ENCODE assay signal across 24 cellular contexts in the genomic region with DNA sequence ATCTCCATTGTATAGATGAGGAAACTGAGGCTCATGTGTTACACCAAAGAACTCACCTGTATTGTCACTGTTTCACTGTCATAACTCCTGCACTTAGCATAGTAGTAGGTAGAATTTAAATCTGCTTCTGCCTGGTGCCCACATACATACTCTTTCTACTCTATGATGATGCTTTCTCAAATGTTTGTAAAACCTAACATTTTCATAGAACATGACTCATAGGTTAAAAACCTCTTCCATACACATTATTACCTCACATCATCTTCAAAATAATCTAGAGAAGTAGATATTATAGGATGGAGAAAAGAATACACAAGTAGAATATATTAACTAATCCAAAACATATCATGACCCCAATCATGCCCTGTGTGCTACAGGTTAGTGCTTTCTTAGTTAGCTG.
"Had no signal": no experiment of that assay in that cellular context is flagged by ENCODE, and none has a peak within 500 bp of the region (broad histone marks: within the 10 kb centered on the region; RNA-seq: fewer than 3 reads in every experiment).

No MANE protein-coding gene starts in this region.

- H3K27me3 ChIP-seq: body of pancreas, colonic mucosa, right atrium auricular region, suprapubic skin, tibial nerve had no signal

- H3K9me3 ChIP-seq: body of pancreas, colonic mucosa, mucosa of descending colon, right atrium auricular region, suprapubic skin, tibial nerve had no signal

- DNase-seq: activated B cell treated with CpG ODN at 0.5 μM for 24 hours; activated CD4-positive, alpha-beta T cell treated with anti-CD3 and anti-CD28 coated beads for 36 hours; activated CD8-positive, alpha-beta memory T cell treated with anti-CD3 and anti-CD28 coated beads, Interleukin-2, amount 10 ng/mL, durations not matched to agents 7 days and 5 days; activated CD8-positive, alpha-beta T cell treated with anti-CD3 and anti-CD28 coated beads, Interleukin-2, amount 10 ng/mL, durations not matched to agents 7 days and 5 days; activated naive CD8-positive, alpha-beta T cell treated with anti-CD3 and anti-CD28 coated beads, Interleukin-2, amount 50 U/mL, for 24 hours; activated T-cell treated with anti-CD3 and anti-CD28 coated beads, Interleukin-2, amount 50 U/mL, for 48 hours; anterior cingulate cortex; body of pancreas; colonic mucosa; effector CD8-positive, alpha-beta T cell; glutamatergic neuron; islet precursor cell; left ventricle myocardium superior; mucosa of descending colon; stimulated activated CD4-positive, alpha-beta T cell treated with anti-CD3 and anti-CD28 coated beads, Interleukin-15, amount 100 ng/mL, for 24 hours; stimulated activated CD4-positive, alpha-beta T cell treated with anti-CD3 and anti-CD28 coated beads, Interleukin-2, amount 100 ng/mL, for 24 hours; stimulated activated naive CD4-positive, alpha-beta T cell had no signal

- H3K36me3 ChIP-seq: colonic mucosa, right atrium auricular region, suprapubic skin, tibial nerve had no signal

- H3K4me1 Mint-ChIP-seq: activated B cell treated with CpG ODN at 0.5 μM for 24 hours; activated CD4-positive, alpha-beta T cell treated with anti-CD3 and anti-CD28 coated beads for 36 hours; activated CD8-positive, alpha-beta memory T cell treated with anti-CD3 and anti-CD28 coated beads, Interleukin-2, amount 10 ng/mL, durations not matched to agents 7 days and 5 days; activated naive CD4-positive, alpha-beta T cell treated with anti-CD3 and anti-CD28 coated beads, Interleukin-2, amount 50 U/mL, for 24 hours; activated naive CD8-positive, alpha-beta T cell treated with anti-CD3 and anti-CD28 coated beads, Interleukin-2, amount 50 U/mL, for 24 hours had no signal

- H3K36me3 Mint-ChIP-seq: activated CD8-positive, alpha-beta memory T cell treated with anti-CD3 and anti-CD28 coated beads, Interleukin-2, amount 10 ng/mL, durations not matched to agents 7 days and 5 days; activated naive CD4-positive, alpha-beta T cell treated with anti-CD3 and anti-CD28 coated beads, Interleukin-2, amount 50 U/mL, for 24 hours; natural killer cell treated with Interleukin-12 subunit alpha and Interleukin-12 subunit beta and Interleukin-15 and Interleukin-18, amount 100 ng/mL, for 72 hours had no signal

- ATAC-seq: activated CD4-positive, alpha-beta T cell treated with anti-CD3 and anti-CD28 coated beads for 36 hours; activated CD8-positive, alpha-beta memory T cell treated with anti-CD3 and anti-CD28 coated beads, Interleukin-2, amount 10 ng/mL, durations not matched to agents 7 days and 5 days; activated CD8-positive, alpha-beta T cell treated with anti-CD3 and anti-CD28 coated beads, Interleukin-2, amount 10 ng/mL, durations not matched to agents 7 days and 5 days; activated naive CD8-positive, alpha-beta T cell treated with anti-CD3 and anti-CD28 coated beads, Interleukin-2, amount 50 U/mL, for 24 hours; body of pancreas; left ventricle myocardium superior; mucosa of descending colon; natural killer cell treated with Interleukin-12 subunit alpha and Interleukin-12 subunit beta and Interleukin-15 and Interleukin-18, amount 100 ng/mL, for 72 hours had no signal

- H3K4me3 ChIP-seq: body of pancreas, colonic mucosa, mucosa of descending colon, right atrium auricular region, suprapubic skin, tibial nerve had no signal

- H3K27me3 Mint-ChIP-seq: activated B cell treated with CpG ODN at 0.5 μM for 24 hours; activated CD4-positive, alpha-beta T cell treated with anti-CD3 and anti-CD28 coated beads for 36 hours; activated CD8-positive, alpha-beta memory T cell treated with anti-CD3 and anti-CD28 coated beads, Interleukin-2, amount 10 ng/mL, durations not matched to agents 7 days and 5 days; activated naive CD4-positive, alpha-beta T cell treated with anti-CD3 and anti-CD28 coated beads, Interleukin-2, amount 50 U/mL, for 24 hours; activated naive CD8-positive, alpha-beta T cell treated with anti-CD3 and anti-CD28 coated beads, Interleukin-2, amount 50 U/mL, for 24 hours; natural killer cell treated with Interleukin-12 subunit alpha and Interleukin-12 subunit beta and Interleukin-15 and Interleukin-18, amount 100 ng/mL, for 72 hours had no signal

- H3K27ac ChIP-seq: body of pancreas, colonic mucosa, right atrium auricular region, suprapubic skin, tibial nerve had no signal

- H3K27ac Mint-ChIP-seq: activated B cell treated with CpG ODN at 0.5 μM for 24 hours; activated CD4-positive, alpha-beta T cell treated with anti-CD3 and anti-CD28 coated beads for 36 hours; activated CD8-positive, alpha-beta memory T cell treated with anti-CD3 and anti-CD28 coated beads, Interleukin-2, amount 10 ng/mL, durations not matched to agents 7 days and 5 days; activated CD8-positive, alpha-beta T cell treated with anti-CD3 and anti-CD28 coated beads, Interleukin-2, amount 10 ng/mL, durations not matched to agents 7 days and 5 days; activated naive CD4-positive, alpha-beta T cell treated with anti-CD3 and anti-CD28 coated beads, Interleukin-2, amount 50 U/mL, for 24 hours; activated naive CD8-positive, alpha-beta T cell treated with anti-CD3 and anti-CD28 coated beads, Interleukin-2, amount 50 U/mL, for 24 hours; activated T-helper 2 cell treated with anti-CD3 and anti-CD28 coated beads, Interferon-gamma antibody, Interleukin-2, Interleukin-4, amounts not matched to agents 10 μg/mL and 5 μg/mL and 100 μg/mL, durations not matched to agents 14 hours and 24 hours and 36 hours; natural killer cell treated with Interleukin-12 subunit alpha and Interleukin-12 subunit beta and Interleukin-15 and Interleukin-18, amount 100 ng/mL, for 72 hours; T-helper 2 cell treated with Interferon-gamma antibody and Interleukin-4, amounts not matched to agents 5 μg/mL and 100 μg/mL, for 36 hours had no signal

- H3K4me1 ChIP-seq: body of pancreas, colonic mucosa, suprapubic skin had no signal

- H3K4me3 Mint-ChIP-seq: activated B cell treated with CpG ODN at 0.5 μM for 24 hours; activated CD4-positive, alpha-beta T cell treated with anti-CD3 and anti-CD28 coated beads for 36 hours; activated CD8-positive, alpha-beta memory T cell treated with anti-CD3 and anti-CD28 coated beads, Interleukin-2, amount 10 ng/mL, durations not matched to agents 7 days and 5 days; activated CD8-positive, alpha-beta T cell treated with anti-CD3 and anti-CD28 coated beads, Interleukin-2, amount 10 ng/mL, durations not matched to agents 7 days and 5 days; activated naive CD4-positive, alpha-beta T cell treated with anti-CD3 and anti-CD28 coated beads, Interleukin-2, amount 50 U/mL, for 24 hours; activated naive CD8-positive, alpha-beta T cell treated with anti-CD3 and anti-CD28 coated beads, Interleukin-2, amount 50 U/mL, for 24 hours; natural killer cell treated with Interleukin-12 subunit alpha and Interleukin-12 subunit beta and Interleukin-15 and Interleukin-18, amount 100 ng/mL, for 72 hours; T-helper 2 cell treated with Interferon-gamma antibody and Interleukin-4, amounts not matched to agents 5 μg/mL and 100 μg/mL, for 36 hours had no signal

- H3K9me3 Mint-ChIP-seq: activated B cell treated with CpG ODN at 0.5 μM for 24 hours; activated naive CD4-positive, alpha-beta T cell treated with anti-CD3 and anti-CD28 coated beads, Interleukin-2, amount 50 U/mL, for 24 hours; activated naive CD8-positive, alpha-beta T cell treated with anti-CD3 and anti-CD28 coated beads, Interleukin-2, amount 50 U/mL, for 24 hours; activated T-helper 2 cell treated with anti-CD3 and anti-CD28 coated beads, Interferon-gamma antibody, Interleukin-2, Interleukin-4, amounts not matched to agents 10 μg/mL and 5 μg/mL and 100 μg/mL, durations not matched to agents 14 hours and 24 hours and 36 hours; T-helper 2 cell treated with Interferon-gamma antibody and Interleukin-4, amounts not matched to agents 5 μg/mL and 100 μg/mL, for 36 hours had no signal
